Comparison of ENCODE assay signal across 26 cellular contexts in genomic region chr2:175612280-175612679, GRCh38.
"Had no signal": no experiment of that assay in that cellular context is flagged by ENCODE, and none has a peak within 500 bp of the region (broad histone marks: within the 10 kb centered on the region; RNA-seq: fewer than 3 reads in every experiment).

No MANE protein-coding gene starts in this region.

- H3K4me1 ChIP-seq: neural progenitor cell, right atrium auricular region, testis, transverse colon had no signal

- ATAC-seq: activated CD4-positive, CD25-positive, alpha-beta regulatory T cell treated with anti-CD3 and anti-CD28 coated beads, Interleukin-2, amount 50 U/mL, for 24 hours; activated CD8-positive, alpha-beta T cell treated with anti-CD3 and anti-CD28 coated beads for 36 hours; activated naive CD8-positive, alpha-beta T cell treated with anti-CD3 and anti-CD28 coated beads, Interleukin-2, amount 50 U/mL, for 24 hours; activated T-cell treated with anti-CD3 and anti-CD28 coated beads, Interleukin-2, amount 50 U/mL, for 4 hours; activated T-helper 17 cell treated with anti-CD3 and anti-CD28 coated beads, Interleukin-2, amount 50 U/mL, for 72 hours; effector memory CD8-positive, alpha-beta T cell; left colon; stimulated activated naive CD8-positive, alpha-beta T cell treated with anti-CD3 and anti-CD28 coated beads, Interleukin-15, Interleukin-2, amounts not matched to agents 100 U/mL and 50 U/mL, for 24 hours had no signal

- H3K27ac ChIP-seq: neural progenitor cell, right atrium auricular region, testis, transverse colon, WERI-Rb-1 had no signal

- DNase-seq: activated CD4-positive, alpha-beta T cell treated with anti-CD3 and anti-CD28 coated beads, Interleukin-2, amount 10 ng/mL, durations not matched to agents 24 days and 14 days; activated CD8-positive, alpha-beta T cell treated with anti-CD3 and anti-CD28 coated beads for 36 hours; activated gamma-delta T cell treated with Interleukin-2 at 50 U/mL for 16 hours; activated naive CD8-positive, alpha-beta T cell treated with anti-CD3 and anti-CD28 coated beads, Interleukin-2, amount 50 U/mL, for 24 hours; activated T-cell treated with anti-CD3 and anti-CD28 coated beads, Interleukin-2, amount 50 U/mL, for 4 hours; amygdala; caudate nucleus; cortex of kidney; effector memory CD8-positive, alpha-beta T cell; erythroblast; head of caudate nucleus; hippocampal formation; kidney; left colon; mammary epithelial cell; naive B cell; stimulated activated CD4-positive, alpha-beta T cell treated with anti-CD3 and anti-CD28 coated beads, Interleukin-2, amount 100 ng/mL, for 48 hours; stimulated activated naive CD8-positive, alpha-beta T cell treated with anti-CD3 and anti-CD28 coated beads, Interleukin-15, Interleukin-2, amounts not matched to agents 100 U/mL and 50 U/mL, for 24 hours; T1000; testis; transverse colon; WERI-Rb-1 had no signal

- H3K9me3 ChIP-seq: right atrium auricular region, testis, transverse colon had no signal

- H3K36me3 ChIP-seq: neural progenitor cell, right atrium auricular region, transverse colon, WERI-Rb-1 had no signal

- H3K4me3 ChIP-seq: neural progenitor cell, right atrium auricular region, testis, transverse colon had no signal

- H3K27me3 ChIP-seq: neural progenitor cell, right atrium auricular region, testis, transverse colon had no signal
